In genomic region chrX:5595570-5595969, GRCh38 we compare ENCODE assay signal across 1 cellular context.
TF ChIP-seq lines count a peak whose summit lies in the region.

No MANE protein-coding gene starts in this region.

TF ChIP-seq in neural cell, 6 proteins besides CTCF, POLR2A, EP300 and RAD21 (continued from another document):
- TF ChIP-seq, protein P1, sequence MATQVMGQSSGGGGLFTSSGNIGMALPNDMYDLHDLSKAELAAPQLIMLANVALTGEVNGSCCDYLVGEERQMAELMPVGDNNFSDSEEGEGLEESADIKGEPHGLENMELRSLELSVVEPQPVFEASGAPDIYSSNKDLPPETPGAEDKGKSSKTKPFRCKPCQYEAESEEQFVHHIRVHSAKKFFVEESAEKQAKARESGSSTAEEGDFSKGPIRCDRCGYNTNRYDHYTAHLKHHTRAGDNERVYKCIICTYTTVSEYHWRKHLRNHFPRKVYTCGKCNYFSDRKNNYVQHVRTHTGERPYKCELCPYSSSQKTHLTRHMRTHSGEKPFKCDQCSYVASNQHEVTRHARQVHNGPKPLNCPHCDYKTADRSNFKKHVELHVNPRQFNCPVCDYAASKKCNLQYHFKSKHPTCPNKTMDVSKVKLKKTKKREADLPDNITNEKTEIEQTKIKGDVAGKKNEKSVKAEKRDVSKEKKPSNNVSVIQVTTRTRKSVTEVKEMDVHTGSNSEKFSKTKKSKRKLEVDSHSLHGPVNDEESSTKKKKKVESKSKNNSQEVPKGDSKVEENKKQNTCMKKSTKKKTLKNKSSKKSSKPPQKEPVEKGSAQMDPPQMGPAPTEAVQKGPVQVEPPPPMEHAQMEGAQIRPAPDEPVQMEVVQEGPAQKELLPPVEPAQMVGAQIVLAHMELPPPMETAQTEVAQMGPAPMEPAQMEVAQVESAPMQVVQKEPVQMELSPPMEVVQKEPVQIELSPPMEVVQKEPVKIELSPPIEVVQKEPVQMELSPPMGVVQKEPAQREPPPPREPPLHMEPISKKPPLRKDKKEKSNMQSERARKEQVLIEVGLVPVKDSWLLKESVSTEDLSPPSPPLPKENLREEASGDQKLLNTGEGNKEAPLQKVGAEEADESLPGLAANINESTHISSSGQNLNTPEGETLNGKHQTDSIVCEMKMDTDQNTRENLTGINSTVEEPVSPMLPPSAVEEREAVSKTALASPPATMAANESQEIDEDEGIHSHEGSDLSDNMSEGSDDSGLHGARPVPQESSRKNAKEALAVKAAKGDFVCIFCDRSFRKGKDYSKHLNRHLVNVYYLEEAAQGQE (IDR thresholded peaks at IDR 0.05; ENCODE audit: borderline replicate concordance), result no peak
- TF ChIP-seq SMC3 (conservative IDR thresholded peaks at IDR 0.05; ENCODE audit: poor library complexity) (no peak), TAF1 (IDR thresholded peaks at IDR 0.05; ENCODE audit: low read depth) (no peak), POLR2AphosphoS5 (IDR thresholded peaks at IDR 0.05) (no peak)
